Comparison of ENCODE assay signal across 16 cellular contexts in the genomic region with DNA sequence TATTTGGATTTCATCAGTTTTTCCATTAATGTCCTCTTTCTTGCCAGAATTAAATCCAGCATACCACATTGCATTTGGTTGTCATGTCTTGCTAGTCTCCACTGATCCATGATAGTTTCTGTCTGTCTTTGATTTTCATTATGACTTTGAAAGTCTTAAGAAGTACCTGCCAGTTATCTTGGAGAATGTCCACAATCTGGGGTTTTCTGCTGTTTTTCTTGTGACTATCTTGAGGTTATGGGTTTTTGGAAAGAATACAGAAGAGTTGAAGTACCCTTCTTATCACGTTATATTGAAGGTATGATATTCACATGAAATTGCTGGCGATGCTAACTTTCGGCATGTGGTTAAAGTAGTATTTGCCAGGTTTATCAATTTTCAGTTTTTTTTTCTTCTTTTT.
A peak's percentile ranks its signal among the peaks of the same experiment; 100 is the strongest.
DNase-seq lines count a peak whose midpoint lies in the region; ATAC-seq and TF ChIP-seq lines count a peak whose summit lies in the region.
"Had no signal": no experiment of that assay in that cellular context is flagged by ENCODE, and none has a peak within 500 bp of the region (broad histone marks: within the 10 kb centered on the region; RNA-seq: fewer than 3 reads in every experiment).

No MANE protein-coding gene starts in this region.

- intact Hi-C loops in mucosa of descending colon (cut with DNase I, micrococcal nuclease) = no loop called here

- H3K27ac ChIP-seq in OCI-LY3 (ENCODE audit: low read length) = no peak overlapping the region

- H3K4me1 ChIP-seq in OCI-LY3 (ENCODE audit: low read length) (peaks cover 13% of the 10 kb centered on the region), mucosa of descending colon (ENCODE audit: low read depth) (no peaks in the 10 kb centered on the region)

- H3K4me3 ChIP-seq in OCI-LY3 (ENCODE audit: low read length) (no peak overlapping the region), mucosa of descending colon (no peak overlapping the region)
- H3K4me3 ChIP-seq: GM23338 had no signal

- TF ChIP-seq CTCF in OCI-LY3 (IDR thresholded peaks at IDR 0.05; ENCODE audit: low read depth, low read length) = no peak
- TF ChIP-seq CTCF in mucosa of descending colon (IDR thresholded peaks at IDR 0.05) = no peak

- H3K4me2 ChIP-seq in OCI-LY3 (ENCODE audit: low read length) = peak overlapping the region; percentile 21
- H3K4me2 ChIP-seq: GM23338 had no signal

- peak; percentile 52 for DNase-seq in astrocyte of the hippocampus (ENCODE audit: low read depth, low spot score)
- no peak for DNase-seq in HCEC 1CT
- no peak for DNase-seq in DMS153 treated with DMSO at 0.1 percent for 48 hours (lab: John Stamatoyannopoulos, UW; ENCODE audit: unreplicated experiment)
- no peak for DNase-seq in mucosa of descending colon
- no peak for DNase-seq in stimulated activated CD4-positive, alpha-beta T cell treated with anti-CD3 and anti-CD28 coated beads, Interleukin-2, amount 100 ng/mL, for 24 hours
- DNase-seq: 8988T; C1 segment of cervical spinal cord; Calu3; CD4-positive, alpha-beta memory T cell; COR-L47; DND-41; H9; HFFc6 had no signal

- no peaks in the 10 kb centered on the region for H4K20me1 ChIP-seq in OCI-LY3 (ENCODE audit: insufficient read depth, low read length)

- H2AFZ ChIP-seq in OCI-LY3 (ENCODE audit: low read depth, low read length) = no peak overlapping the region
- H2AFZ ChIP-seq: GM23338 had no signal

- ATAC-seq in GM18868 (IDR thresholded peaks at IDR 0.05; ENCODE audit: unreplicated experiment) (peak; percentile 42), mucosa of descending colon (no peak)
- ATAC-seq: GM23338 had no signal

- H3K79me2 ChIP-seq in OCI-LY3 (ENCODE audit: low read length) = no peaks in the 10 kb centered on the region

- H3K9me3 ChIP-seq in OCI-LY3 (ENCODE audit: insufficient read depth, low read length) = no peaks in the 10 kb centered on the region
- H3K9me3 ChIP-seq in mucosa of descending colon = peaks cover 11% of the 10 kb centered on the region

- H3K27me3 ChIP-seq in OCI-LY3 (ENCODE audit: low read depth, low read length) = no peaks in the 10 kb centered on the region

- H3K9ac ChIP-seq in OCI-LY3 (ENCODE audit: low read length) = no peak overlapping the region

- H3K36me3 ChIP-seq in OCI-LY3 (replicated peaks; ENCODE audit: low read depth, low read length) (no peaks in the 10 kb centered on the region), mucosa of descending colon (ENCODE audit: low read depth) (no peaks in the 10 kb centered on the region)
